ENCODE assay signal across 1 cellular context in genomic region chr1:24489674-24490073, GRCh38.
TF ChIP-seq lines count a peak whose summit lies in the region.

No MANE protein-coding gene starts in this region.

TF ChIP-seq in WTC11, 78 proteins besides CTCF, POLR2A, EP300 and RAD21 (continued from another document):
- TF ChIP-seq USF1 (CRISPR knock-in tag; IDR thresholded peaks at IDR 0.05) = no peak
